In genomic region chr16:86554917-86555762, GRCh38 we compare ENCODE assay signal across 8 cellular contexts. TPM values are rescaled to one million over a fixed set of nuclear protein-coding genes. Genes with fewer than 3 reads are reported as not detected.
DNase-seq lines count a peak whose midpoint lies in the region; ATAC-seq and TF ChIP-seq lines count a peak whose summit lies in the region.

MTHFSD (minus strand) TSS chr16:86555235; CDS start chr16:86555184, 51 bp downstream.

- H3K36me3 ChIP-seq in esophagus muscularis mucosa (peaks cover 0 to 21% (median 14%) of the 10 kb centered on the region in 4 donors), muscle layer of duodenum (ENCODE audit: control insufficient read depth in 1 of 2, insufficient read depth in 2 of 2, low read length in 2 of 2) (peaks cover 10 to 11% of the 10 kb centered on the region in 2 donors)

- H3K4me1 ChIP-seq in esophagus muscularis mucosa (peaks cover 8 to 31% (median 26%) of the 10 kb centered on the region in 4 donors), muscle layer of duodenum (ENCODE audit: control insufficient read depth in 1 of 2, insufficient read depth in 2 of 2, low read length in 2 of 2) (peaks cover 5 to 13% of the 10 kb centered on the region in 2 donors)

- H3K9me3 ChIP-seq in esophagus muscularis mucosa (no peaks in the 10 kb centered on the region), muscle layer of duodenum (ENCODE audit: control insufficient read depth in 1 of 2, low read length in 2 of 2) (no peaks in the 10 kb centered on the region)

- 9% methylated on average over 34 of the region's 71 CpGs for WGBS in esophagus muscularis mucosa

- H3K27me3 Mint-ChIP-seq in activated T-cell treated with anti-CD3 and anti-CD28 coated beads, Interleukin-2, amount 50 U/mL, for 4 hours (ENCODE audit: low read depth), result peaks cover 10% of the 10 kb centered on the region

- H3K4me1 Mint-ChIP-seq in activated T-cell treated with anti-CD3 and anti-CD28 coated beads, Interleukin-2, amount 50 U/mL, for 4 hours (ENCODE audit: low read depth), result peaks cover 18% of the 10 kb centered on the region

- H3K4me3 ChIP-seq in esophagus muscularis mucosa (peak within 1 kb of the TSS; percentile 82 to 93 (median 86)), muscle layer of duodenum (ENCODE audit: low read depth in 1 of 2, low read length in 2 of 2) (peak within 1 kb of the TSS; percentile 85 to 90)

- H3K4me3 Mint-ChIP-seq in activated T-cell treated with anti-CD3 and anti-CD28 coated beads, Interleukin-2, amount 50 U/mL, for 4 hours, result peak within 1 kb of the TSS; percentile 94

- peaks cover 4% of the 10 kb centered on the region for H3K36me3 Mint-ChIP-seq in activated T-cell treated with anti-CD3 and anti-CD28 coated beads, Interleukin-2, amount 50 U/mL, for 4 hours (ENCODE audit: insufficient read depth)

- peak; percentile 79 for ATAC-seq in GM21717 (IDR thresholded peaks at IDR 0.05; ENCODE audit: unreplicated experiment)
- peak; percentile 94 to 95 for ATAC-seq in activated T-cell treated with anti-CD3 and anti-CD28 coated beads, Interleukin-2, amount 50 U/mL, for 4 hours

- no peaks in the 10 kb centered on the region for H3K9me3 Mint-ChIP-seq in activated T-cell treated with anti-CD3 and anti-CD28 coated beads, Interleukin-2, amount 50 U/mL, for 4 hours

- no peak for TF ChIP-seq EP300 in esophagus muscularis mucosa (IDR thresholded peaks at IDR 0.05)

- H3K27me3 ChIP-seq in esophagus muscularis mucosa, result peaks cover 0 to 23% (median 0%) of the 10 kb centered on the region in 4 donors
- no peaks in the 10 kb centered on the region for H3K27me3 ChIP-seq in muscle layer of duodenum (ENCODE audit: low read depth, low read length)

- DNase-seq in DMS153 treated with DMSO at 0.1 percent for 48 hours (lab: John Stamatoyannopoulos, UW; ENCODE audit: unreplicated experiment), result peak; percentile 84
- peak; percentile 86 for DNase-seq in KBM-7
- peak; percentile 96 for DNase-seq in activated T-cell treated with anti-CD3 and anti-CD28 coated beads, Interleukin-2, amount 50 U/mL, for 4 hours
- peak; percentile 98 for DNase-seq in esophagus muscularis mucosa (ENCODE audit: extremely low spot score)
- peak; percentile 94 for DNase-seq in stimulated activated CD8-positive, alpha-beta memory T cell treated with anti-CD3 and anti-CD28 coated beads, Interleukin-7, amount 100 ng/mL, for 24 hours (ENCODE audit: low read depth)

- in situ Hi-C loops in KBM-7 (cut with MboI; ENCODE audit: low pct_unique_long_range_greater_than_20kb, low sequenced_read_pairs), result loop anchor here (25.0 kb wide), 1 partner anchor 507 kb away; no protein-coding TSS in a partner anchor

- TF ChIP-seq POLR2A in esophagus muscularis mucosa (IDR thresholded peaks at IDR 0.05; ENCODE audit: low read depth), result peak; percentile 60

- intact Hi-C loops in esophagus muscularis mucosa (cut with DNase I), result no loop called here

- peak within 1 kb of the TSS; percentile 86 to 91 (median 90) for H3K27ac ChIP-seq in esophagus muscularis mucosa (replicated peaks in 1 of 4)
- H3K27ac ChIP-seq in muscle layer of duodenum (ENCODE audit: low read length), result peak within 1 kb of the TSS; percentile 86

- TF ChIP-seq CTCF in esophagus muscularis mucosa (IDR thresholded peaks at IDR 0.05), result peak in 1 of 3 experiments; percentile 28

TF ChIP-seq in PFSK-1, 5 proteins besides CTCF, POLR2A, EP300 and RAD21:
- TF ChIP-seq POLR2AphosphoS5 (IDR thresholded peaks at IDR 0.05; ENCODE audit: low read depth, low read length) (peak; percentile 81), SIN3A (IDR thresholded peaks at IDR 0.05; ENCODE audit: borderline replicate concordance, insufficient read depth, low read length) (no peak), FOXP2 (optimal IDR thresholded peaks at IDR 0.05; ENCODE audit: borderline replicate concordance, extremely low read depth, extremely low read length, insufficient read depth) (peak; percentile 65), REST (IDR thresholded peaks at IDR 0.05; ENCODE audit: insufficient read depth in 1 of 2, low read depth in 2 of 2, low read length in 2 of 2) (no peak), TAF1 (IDR thresholded peaks at IDR 0.05; ENCODE audit: borderline replicate concordance, insufficient read depth, low read length) (peak; percentile 58; the same call in 1 of the 2 replicates)

RNA-seq across cellular contexts. Expression of gene MTHFSD, which starts in this region (rescaled TPM):
- polyA plus RNA-seq in PFSK-1 (2012; ENCODE audit: insufficient read length, low read depth), result 10.6 TPM
- 10 to 100 TPM; 18.9 to 21.2 (median 20.1) TPM for total RNA-seq in activated T-cell treated with anti-CD3 and anti-CD28 coated beads, Interleukin-2, amount 50 U/mL, for 4 hours
- total RNA-seq in esophagus muscularis mucosa, result 10 to 100 TPM; 10.1 to 17.9 (median 15.5) TPM

Comparison
In these comparisons a context has a peak if more than half of its experiments do, and no peak if none do; other contexts are left out.
1. Peak in every context shown above with its lines: DNase-seq, ATAC-seq, H3K4me3 ChIP-seq and H3K27ac ChIP-seq.